1 cellular context compared by ENCODE assay signal in genomic region chr12:69154585-69155363, GRCh38.
TF ChIP-seq lines count a peak whose summit lies in the region.

No MANE protein-coding gene starts in this region.

TF ChIP-seq in GM23338, 12 proteins besides CTCF, POLR2A, EP300 and RAD21 (continued from another document):
- TF ChIP-seq JUNB (IDR thresholded peaks at IDR 0.05; ENCODE audit: unreplicated experiment) (no peak), ZNF114 (CRISPR knock-in tag; IDR thresholded peaks at IDR 0.05) (no peak), REST (IDR thresholded peaks at IDR 0.05; ENCODE audit: unreplicated experiment) (no peak)
